Comparison of ENCODE assay signal across 10 cellular contexts in genomic region chr9:114613087-114613486, GRCh38. TPM values are rescaled to one million over a fixed set of nuclear protein-coding genes. Genes with fewer than 3 reads are reported as not detected.
DNase-seq lines count a peak whose midpoint lies in the region; ATAC-seq and TF ChIP-seq lines count a peak whose summit lies in the region.
"Had no signal": no experiment of that assay in that cellular context is flagged by ENCODE, and none has a peak within 500 bp of the region (broad histone marks: within the 10 kb centered on the region; RNA-seq: fewer than 3 reads in every experiment).

No MANE protein-coding gene starts in this region.

- H3K27ac ChIP-seq in PC-3 (ENCODE audit: low read length) (no peak overlapping the region), endodermal cell (ENCODE audit: low read depth, low read length) (no peak overlapping the region), spleen (peak overlapping the region; percentile 36 to 98 (median 94))

- peaks cover 33% of the 10 kb centered on the region for H3K79me2 ChIP-seq in PC-3 (ENCODE audit: low read length)

- H3F3A ChIP-seq in PC-3 (ENCODE audit: low read length, unreplicated experiment), result no peaks in the 10 kb centered on the region

- DNase-seq in PC-3 (no peak), endodermal cell (no peak), spleen (no peak), EL (no peak)
- DNase-seq: left cardiac atrium had no signal

- BruUV-seq in PC-3 (replicated peaks; lab: Mats Ljungman, UMichigan), result no TSS peak

- no peak for TF ChIP-seq POLR2A in spleen (IDR thresholded peaks at IDR 0.05)

- TF ChIP-seq CTCF in GM12875 (IDR thresholded peaks at IDR 0.05; ENCODE audit: borderline replicate concordance, insufficient read depth, low read depth, low read length) (no peak), PC-3 (conservative IDR thresholded peaks at IDR 0.05; ENCODE audit: low read depth, low read length) (no peak), endodermal cell (conservative IDR thresholded peaks at IDR 0.05) (peak; percentile 22), spleen (IDR thresholded peaks at IDR 0.05 in 8 of 11, conservative IDR thresholded peaks at IDR 0.05 in 3 of 11) (no peak)

- H3K4me1 Mint-ChIP-seq in endodermal cell, result peaks cover 21% of the 10 kb centered on the region

- H3K27me3 Mint-ChIP-seq in endodermal cell (ENCODE audit: insufficient read depth), result peaks cover 14% of the 10 kb centered on the region

- peak overlapping the region; percentile 60 for H3K4me3 Mint-ChIP-seq in endodermal cell

- peaks cover 5% of the 10 kb centered on the region for H3K9me3 Mint-ChIP-seq in endodermal cell

- ATAC-seq in PC-3 (no peak), HG03460 (IDR thresholded peaks at IDR 0.05; ENCODE audit: unreplicated experiment) (no peak), GM19395 (IDR thresholded peaks at IDR 0.05; ENCODE audit: unreplicated experiment) (no peak)

- CTCF ChIA-PET in PC-3 (lab: Charles Lee), result no interaction called here

- H3K9me2 ChIP-seq in PC-3 (replicated peaks; ENCODE audit: low read length), result no peaks in the 10 kb centered on the region

- 90 to 92% methylated on average over 7 of the region's 7 CpGs for WGBS in endodermal cell (ENCODE audit: insufficient coverage in 1 of 2, insufficient read length in 1 of 2), 2 experiments
- WGBS in spleen, 5 donors, result 58 to 84% (median 72%) methylated on average over 7 of the region's 7 CpGs

- H2AFZ ChIP-seq in PC-3 (ENCODE audit: low read length), result no peak overlapping the region

- no peak overlapping the region for H3K9ac ChIP-seq in PC-3 (ENCODE audit: low read length)
- H3K9ac ChIP-seq in endodermal cell (ENCODE audit: extremely low read depth, low read length, poor library complexity, severe bottlenecking), result no peak overlapping the region

- H3K36me3 ChIP-seq in PC-3 (ENCODE audit: low read depth, low read length) (no peaks in the 10 kb centered on the region), endodermal cell (ENCODE audit: control insufficient read depth, insufficient read depth, low read length) (no peaks in the 10 kb centered on the region), spleen (peaks cover 0 to 8% (median 2%) of the 10 kb centered on the region in 6 donors)

- POLR2A ChIA-PET in PC-3 (lab: Charles Lee; ENCODE audit: unreplicated experiment), result no interaction called here

- H3K9me3 ChIP-seq in PC-3 (ENCODE audit: low read length) (no peaks in the 10 kb centered on the region), endodermal cell (ENCODE audit: control insufficient read depth, low read length) (no peaks in the 10 kb centered on the region), spleen (no peaks in the 10 kb centered on the region)

- H3K27me3 ChIP-seq in PC-3 (ENCODE audit: low read length) (no peaks in the 10 kb centered on the region), endodermal cell (ENCODE audit: control insufficient read depth, insufficient read depth, low read length, poor library complexity, severe bottlenecking) (peaks cover 4% of the 10 kb centered on the region), spleen (replicated peaks in 1 of 7) (no peaks in the 10 kb centered on the region)

- peaks cover 4% of the 10 kb centered on the region for H3K36me3 Mint-ChIP-seq in endodermal cell (ENCODE audit: low read depth)

- H3K4me3 ChIP-seq in GM12875 (ENCODE audit: low read depth, low read length) (peak overlapping the region; percentile 12), PC-3 (ENCODE audit: low read length) (no peak overlapping the region), endodermal cell (ENCODE audit: low read length) (no peak overlapping the region), spleen (peak overlapping the region in 3 of 8 donors; percentile 67 to 93 (median 81))

- H3K4me2 ChIP-seq in PC-3 (ENCODE audit: low read length), result peak overlapping the region; percentile 89

- intact Hi-C loops in PC-3 (cut with micrococcal nuclease) (loop anchor here (5.0 kb wide), 1 partner anchor 126 kb away; no protein-coding TSS in a partner anchor), spleen (cut with DNase I; ENCODE audit: low total_unique reads) (no loop called here)

- H4K20me1 ChIP-seq in PC-3 (ENCODE audit: low read length), result no peaks in the 10 kb centered on the region

- peak overlapping the region; percentile 40 for H3K27ac Mint-ChIP-seq in endodermal cell

- peaks cover 22% of the 10 kb centered on the region; the same call in 1 of the 2 replicates for H3K4me1 ChIP-seq in PC-3 (ENCODE audit: insufficient read depth, low read length)
- peaks cover 8% of the 10 kb centered on the region for H3K4me1 ChIP-seq in endodermal cell (ENCODE audit: control insufficient read depth, insufficient read depth, low read length)
- H3K4me1 ChIP-seq in spleen, result peaks cover 47 to 84% (median 67%) of the 10 kb centered on the region in 6 donors

RNA-seq across cellular contexts. Expression of gene TMEM268, which starts 2.0 kb away (rescaled TPM):
- total RNA-seq in PC-3 (2014; rRNA removed), result 5.2 and 6.6 TPM in 2 replicates
- 1 to 10 TPM; 6.8 to 8.2 TPM for total RNA-seq in endodermal cell
- 6.9 TPM for polyA plus RNA-seq in endodermal cell (2013, experiment 1 of 2)
- polyA plus RNA-seq in endodermal cell (2013, experiment 2 of 2), result 5.4 TPM
- total RNA-seq in spleen, result 10 to 100 TPM; 24.2 to 51.6 (median 38.4) TPM
- polyA plus RNA-seq in spleen, result 10 to 100 TPM in 1 of 3 donors, 1 to 10 TPM in 2; 8.5 to 12.9 (median 9.6) TPM

RNA-seq across cellular contexts. Expression of gene ATP6V1G1, which starts 25.5 kb away (rescaled TPM):
- total RNA-seq in PC-3 (2014; rRNA removed), result 126 and 162 TPM in 2 replicates
- total RNA-seq in endodermal cell, result 100 to 1,000 TPM; 123 TPM
- polyA plus RNA-seq in endodermal cell (2013, experiment 1 of 2), result 185 TPM
- polyA plus RNA-seq in endodermal cell (2013, experiment 2 of 2), result 188 TPM
- 100 to 1,000 TPM in 5 of 7 donors, 10 to 100 TPM in 2; 82.3 to 272 (median 106) TPM for total RNA-seq in spleen
- 100 to 1,000 TPM; 179 to 219 (median 206) TPM for polyA plus RNA-seq in spleen

RNA-seq across cellular contexts. Expression of gene TEX53, which starts 44.5 kb away (rescaled TPM):
- total RNA-seq in PC-3 (2014; rRNA removed), result not detected in 2 replicates
- total RNA-seq in endodermal cell, result not detected
- polyA plus RNA-seq in endodermal cell (2013, experiment 1 of 2), result not detected
- not detected for polyA plus RNA-seq in endodermal cell (2013, experiment 2 of 2)
- not detected for total RNA-seq in spleen
- polyA plus RNA-seq in spleen, result not detected
- total RNA-seq: left cardiac atrium, MCF 10A, skeletal muscle tissue had no signal

Comparison
In these comparisons a context has a peak if more than half of its experiments do, and no peak if none do; other contexts are left out.
1. H3K27ac ChIP-seq: peak in spleen (8 of 8); none in PC-3 (single experiment) and endodermal cell (single experiment).